ENCODE assay signal across 8 cellular contexts in genomic region chr13:21060063-21060826, GRCh38. TPM values are rescaled to one million over a fixed set of nuclear protein-coding genes. Genes with fewer than 3 reads are reported as not detected.
A peak's percentile ranks its signal among the peaks of the same experiment; 100 is the strongest.
DNase-seq lines count a peak whose midpoint lies in the region; ATAC-seq and TF ChIP-seq lines count a peak whose summit lies in the region.

No MANE protein-coding gene starts in this region.

- H3K4me1 ChIP-seq in colonic mucosa (peaks cover 10% of the 10 kb centered on the region), lower lobe of right lung (peaks cover 54% of the 10 kb centered on the region), tibial artery (peaks cover 0 to 58% (median 41%) of the 10 kb centered on the region in 4 donors)

- H3K4me3 ChIP-seq in colonic mucosa (peak overlapping the region; percentile 86), lower lobe of right lung (peak overlapping the region; percentile 85), tibial artery (peak overlapping the region; percentile 90 to 97)

- H3K27me3 ChIP-seq in colonic mucosa = no peaks in the 10 kb centered on the region
- no peaks in the 10 kb centered on the region for H3K27me3 ChIP-seq in lower lobe of right lung (ENCODE audit: low read depth)
- no peaks in the 10 kb centered on the region for H3K27me3 ChIP-seq in tibial artery

- ATAC-seq in GM21619 (IDR thresholded peaks at IDR 0.05; ENCODE audit: unreplicated experiment) = peak; percentile 13
- peak; percentile 43 to 52 for ATAC-seq in lower lobe of right lung

- H3K9me3 ChIP-seq in colonic mucosa = no peaks in the 10 kb centered on the region
- H3K9me3 ChIP-seq in lower lobe of right lung = no peaks in the 10 kb centered on the region
- H3K9me3 ChIP-seq in tibial artery = no peaks in the 10 kb centered on the region

- intact Hi-C loops in colonic mucosa (cut with DNase I) = no loop called here
- intact Hi-C loops in lower lobe of right lung (cut with DNase I) = no loop called here
- intact Hi-C loops in tibial artery (cut with DNase I; ENCODE audit: low total_unique reads) = loop anchor here (5.0 to 10.0 kb wide), 3 partner anchors 43 to 115 kb away; partner anchors contain the start of genes MRPL57 and SKA3

- peak overlapping the region; percentile 22 to 93 for H3K9ac ChIP-seq in colonic mucosa (ENCODE audit: low read depth in 2 of 2, low read length in 2 of 2)

- DNase-seq in D341Med (ENCODE audit: low spot score) = peak; percentile 62
- peak; percentile 3 for DNase-seq in NCI-H69 (lab: John Stamatoyannopoulos, UW)
- DNase-seq in colonic mucosa = peak; percentile 32
- peak; percentile 62 for DNase-seq in lower lobe of right lung
- DNase-seq in tibial artery = peak; percentile 49 to 78
- no peak for DNase-seq in NCI-H446 (lab: John Stamatoyannopoulos, UW)
- no peak for DNase-seq in activated effector memory CD4-positive, alpha-beta T cell treated with anti-CD3 and anti-CD28 coated beads, Interleukin-2, amount 50 U/mL, for 16 hours

- TF ChIP-seq CTCF in colonic mucosa (IDR thresholded peaks at IDR 0.05) = no peak
- TF ChIP-seq CTCF in lower lobe of right lung (IDR thresholded peaks at IDR 0.05) = no peak
- TF ChIP-seq CTCF in tibial artery (IDR thresholded peaks at IDR 0.05) = no peak

- H3K36me3 ChIP-seq in colonic mucosa = no peaks in the 10 kb centered on the region
- no peaks in the 10 kb centered on the region for H3K36me3 ChIP-seq in lower lobe of right lung
- H3K36me3 ChIP-seq in tibial artery = peaks cover 0 to 5% (median 0%) of the 10 kb centered on the region in 3 donors

- H3K27ac ChIP-seq in colonic mucosa = peak overlapping the region; percentile 92
- H3K27ac ChIP-seq in lower lobe of right lung = peak overlapping the region; percentile 99
- peak overlapping the region; percentile 97 to 100 for H3K27ac ChIP-seq in tibial artery

RNA-seq across cellular contexts. Expression of gene LATS2, which starts 1.1 kb away (rescaled TPM):
- total RNA-seq in colonic mucosa (10 to 100 TPM in 1 of 2 donors, 1 to 10 TPM in 1; 3.7 to 11.3 TPM), lower lobe of right lung (26.1 TPM)

Comparison
In these comparisons a context has a peak if more than half of its experiments do, and no peak if none do; other contexts are left out.
1. DNase-seq: peak in D341Med (single experiment), NCI-H69 (single experiment), colonic mucosa (single experiment), lower lobe of right lung (single experiment) and tibial artery (2 of 2); none in NCI-H446 (0 of 2) and activated effector memory CD4-positive, alpha-beta T cell treated with anti-CD3 and anti-CD28 coated beads, Interleukin-2, amount 50 U/mL, for 16 hours (single experiment).
2. Peak in every context shown above with its lines, with median percentiles within 50 percentile points of each other: H3K27ac ChIP-seq and H3K4me3 ChIP-seq.